In the genomic region with DNA sequence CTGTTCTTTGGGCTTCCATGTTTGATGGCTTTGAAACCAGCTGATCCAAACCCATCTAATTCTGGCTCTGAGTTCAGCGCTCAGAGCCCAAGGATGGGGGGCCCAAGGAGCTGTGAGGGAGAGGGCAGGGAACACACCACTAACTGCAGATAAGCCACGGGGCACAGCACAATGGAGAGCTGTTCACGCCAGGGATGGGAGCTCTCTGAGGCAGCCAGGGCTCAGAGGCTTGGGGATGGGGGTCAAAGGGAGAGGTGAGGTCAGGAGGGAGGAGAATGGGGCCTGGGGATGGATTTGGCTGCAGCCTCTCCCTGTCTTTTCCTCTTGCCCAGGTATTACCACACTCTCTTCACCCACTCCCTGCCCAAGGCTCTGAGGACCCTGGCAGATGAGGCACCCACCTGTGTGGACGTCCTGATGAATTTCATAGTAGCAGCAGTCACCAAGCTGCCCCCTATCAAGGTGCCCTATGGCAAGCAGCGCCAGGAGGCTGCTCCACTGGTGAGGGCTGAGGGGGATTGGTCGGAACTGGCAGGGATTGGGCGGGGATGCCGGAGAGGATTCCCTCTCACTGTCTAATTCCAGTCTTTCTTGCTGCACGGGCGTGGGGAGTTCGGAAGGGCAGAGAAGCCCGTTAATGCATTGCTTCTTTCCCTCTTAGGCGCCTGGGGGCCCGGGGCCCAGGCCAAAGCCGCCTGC, we compare ENCODE assay signal across 1 cellular context.
TF ChIP-seq lines count a peak whose summit lies in the region.

No MANE protein-coding gene starts in this region.

TF ChIP-seq in IMR-90, 13 proteins besides CTCF, POLR2A, EP300 and RAD21 (continued from another document):
- TF ChIP-seq MAFK (IDR thresholded peaks at IDR 0.05; ENCODE audit: low read depth, low read length) = no peak
- TF ChIP-seq NFE2L2 (IDR thresholded peaks at IDR 0.05; ENCODE audit: low read depth, low read length) = no peak
- no peak for TF ChIP-seq ELK1 (IDR thresholded peaks at IDR 0.05; ENCODE audit: borderline replicate concordance, low read depth, low read length)
- TF ChIP-seq MAZ (IDR thresholded peaks at IDR 0.05; ENCODE audit: borderline replicate concordance, low read depth, low read length) = no peak
- no peak for TF ChIP-seq FOS (IDR thresholded peaks at IDR 0.05; ENCODE audit: low read depth, low read length)
- no peak for TF ChIP-seq SMC3 (IDR thresholded peaks at IDR 0.05; ENCODE audit: low read depth, low read length)
